9 cellular contexts compared by ENCODE assay signal in the genomic region with DNA sequence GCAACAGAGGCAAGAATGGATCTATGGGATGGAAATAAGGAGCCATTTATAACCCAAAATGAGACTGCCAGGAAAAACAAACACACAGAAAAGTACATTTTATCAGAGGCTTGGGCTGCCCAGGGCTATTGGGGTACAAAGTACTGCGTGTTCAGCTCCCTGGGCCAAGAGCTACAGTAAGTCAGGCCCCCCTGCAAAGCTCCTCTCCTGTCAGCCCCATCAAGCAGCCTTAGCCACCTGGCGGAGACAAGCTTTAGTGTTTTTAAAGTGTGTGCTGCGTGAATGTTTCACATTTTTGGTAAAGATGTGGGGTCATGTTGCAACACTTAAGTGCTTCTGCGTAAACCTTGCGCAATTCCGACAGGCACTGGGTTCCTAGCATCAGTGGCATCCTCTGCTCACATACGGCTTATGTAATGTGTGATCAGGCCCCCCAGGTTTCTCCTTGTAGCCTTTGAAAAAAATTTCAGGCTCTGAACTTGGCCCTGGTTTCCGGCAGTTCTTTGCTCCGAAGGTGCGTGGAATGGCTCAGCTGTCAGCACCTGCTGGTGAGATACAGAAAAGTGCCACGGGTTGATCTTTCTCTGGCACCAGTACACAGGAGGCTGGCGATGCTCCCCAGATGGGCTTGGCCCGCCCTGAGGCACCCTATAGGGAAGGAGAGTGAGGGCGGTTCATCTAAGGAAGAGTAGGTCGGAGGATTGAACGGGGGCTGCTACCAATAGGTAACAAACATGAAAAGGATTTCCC.
DNase-seq lines count a peak whose midpoint lies in the region; ATAC-seq and TF ChIP-seq lines count a peak whose summit lies in the region.
"Had no signal": no experiment of that assay in that cellular context is flagged by ENCODE, and none has a peak within 500 bp of the region (broad histone marks: within the 10 kb centered on the region; RNA-seq: fewer than 3 reads in every experiment).

No MANE protein-coding gene starts in this region.

- no CpG with 5 or more reads among the region's 16 CpGs for WGBS in H9 (ENCODE audit: extremely low coverage, insufficient read length, low lambda C conversion rate)

- H3K23me2 ChIP-seq in H9 (ENCODE audit: insufficient read length, low read depth, low read length, poor library complexity, severe bottlenecking), result no peaks in the 10 kb centered on the region

- no peak overlapping the region for H2BK12ac ChIP-seq in H9 (ENCODE audit: insufficient read length, low read depth, low read length)

- no peaks in the 10 kb centered on the region for H3K27me3 ChIP-seq in H9 (ENCODE audit: insufficient read depth, low read length)
- H3K27me3 ChIP-seq: SJSA1 had no signal

- H3K9ac ChIP-seq in H9 (ENCODE audit: extremely low read depth, insufficient read length, low read length), result no peak overlapping the region

- no peaks in the 10 kb centered on the region for H3K9me3 ChIP-seq in H9 (ENCODE audit: control insufficient read depth, low read depth, low read length)
- H3K9me3 ChIP-seq: SJSA1 had no signal

- H2BK15ac ChIP-seq in H9 (ENCODE audit: low read depth, low read length), result no peak overlapping the region

- H2BK120ac ChIP-seq in H9 (ENCODE audit: low read depth, low read length, poor library complexity, severe bottlenecking), result no peak overlapping the region

- TF ChIP-seq CTCF in H9 (conservative IDR thresholded peaks at IDR 0.05), result peak; percentile 43; the same call in 2 of the 3 replicates
- peak; percentile 68 for TF ChIP-seq CTCF in RWPE1 (conservative IDR thresholded peaks at IDR 0.05; ENCODE audit: low read depth)

- no peak overlapping the region for H2BK20ac ChIP-seq in H9 (ENCODE audit: low read depth, low read length, poor library complexity, severe bottlenecking)

- H2AFZ ChIP-seq in H9 (ENCODE audit: low read length), result no peak overlapping the region

- no peak overlapping the region for H4K5ac ChIP-seq in H9 (ENCODE audit: insufficient read length, low read depth, low read length)

- H3K23ac ChIP-seq in H9 (ENCODE audit: insufficient read length, low read depth, low read length), result no peak overlapping the region

- H3K27ac ChIP-seq in H9 (ENCODE audit: insufficient read length, low read depth, low read length), result no peak overlapping the region
- peak overlapping the region; percentile 82 for H3K27ac ChIP-seq in RWPE1
- H3K27ac ChIP-seq in caudate nucleus (ENCODE audit: low read depth, low read length), result no peak overlapping the region
- H3K27ac ChIP-seq: SJSA1 had no signal

- intact Hi-C loops in Right ventricle myocardium superior (cut with DNase I), result loop anchor here (2.0 to 10.0 kb wide), 4 partner anchors 47 to 140 kb away; no protein-coding TSS in a partner anchor

- H3K9me3 Mint-ChIP-seq in H9, result no peaks in the 10 kb centered on the region
- H3K9me3 Mint-ChIP-seq in stimulated activated naive B cell treated with anti-CD40 and anti-IgM and Interleukin-4, amounts not matched to agents 10 μg/mL and 1 μg/mL and 100 μg/mL, for 72 hours, result peaks cover 0 to 1% of the 10 kb centered on the region in 2 donors

- no peaks in the 10 kb centered on the region for H3K79me2 ChIP-seq in H9 (ENCODE audit: insufficient read depth, low read length)

- no peaks in the 10 kb centered on the region for H4K20me1 ChIP-seq in H9 (ENCODE audit: control insufficient read depth, insufficient read depth, insufficient read length)

- no peak overlapping the region for H2BK5ac ChIP-seq in H9 (ENCODE audit: insufficient read length, low read length)

- no peaks in the 10 kb centered on the region for H3K4me1 ChIP-seq in H9 (ENCODE audit: insufficient read depth, low read length)

- no peak overlapping the region for H3K4ac ChIP-seq in H9 (ENCODE audit: low read depth, low read length)

- no peaks in the 10 kb centered on the region for H3K79me1 ChIP-seq in H9 (ENCODE audit: insufficient read depth, low read depth, low read length, poor library complexity, severe bottlenecking)

- H4K8ac ChIP-seq in H9 (replicated peaks; ENCODE audit: insufficient read length, low read depth, low read length), result no peak overlapping the region

- no peaks in the 10 kb centered on the region for H3K36me3 Mint-ChIP-seq in H9 (ENCODE audit: insufficient read depth in 1 of 3, low read depth in 3 of 3)
- H3K36me3 Mint-ChIP-seq in stimulated activated naive B cell treated with anti-CD40 and anti-IgM and Interleukin-4, amounts not matched to agents 10 μg/mL and 1 μg/mL and 100 μg/mL, for 72 hours, result peaks cover 0 to 2% of the 10 kb centered on the region in 2 donors

- DNase-seq in H9 (peak; percentile 55), RWPE1 (ENCODE audit: low spot score) (peak; percentile 60), Right ventricle myocardium superior (peak; percentile 83), skeletal muscle cell (ENCODE audit: low read depth) (peak; percentile 98), caudate nucleus (lab: John Stamatoyannopoulos, UW) (no peak), NCI-H526 (lab: John Stamatoyannopoulos, UW) (no peak)
- no peak for DNase-seq in stimulated activated naive B cell treated with anti-CD40 and anti-IgM and Interleukin-4, amounts not matched to agents 10 μg/mL and 1 μg/mL and 100 μg/mL, for 72 hours
- no peak for DNase-seq in activated naive CD4-positive, alpha-beta T cell (lab: John Stamatoyannopoulos, UW)

- no peak overlapping the region for H3K4me2 ChIP-seq in H9 (ENCODE audit: insufficient read depth, insufficient read length, low read length)

- no peak overlapping the region for H3K27ac Mint-ChIP-seq in H9
- no peak overlapping the region for H3K27ac Mint-ChIP-seq in stimulated activated naive B cell treated with anti-CD40 and anti-IgM and Interleukin-4, amounts not matched to agents 10 μg/mL and 1 μg/mL and 100 μg/mL, for 72 hours

- no peak overlapping the region for H4K91ac ChIP-seq in H9 (ENCODE audit: insufficient read length, low read depth, low read length)

- no peak overlapping the region for H2AK5ac ChIP-seq in H9 (ENCODE audit: insufficient read length, low read length)

- no peak overlapping the region for H3K18ac ChIP-seq in H9 (ENCODE audit: insufficient read length, low read depth, low read length)

- peak; percentile 91 for ATAC-seq in Right ventricle myocardium superior (ENCODE audit: poor library complexity)
- no peak for ATAC-seq in stimulated activated naive B cell treated with anti-CD40 and anti-IgM and Interleukin-4, amounts not matched to agents 10 μg/mL and 1 μg/mL and 100 μg/mL, for 72 hours (replicated peaks)

- H3T11ph ChIP-seq in H9 (ENCODE audit: low read length), result no peak overlapping the region

- H3K4me1 Mint-ChIP-seq in H9, result peaks cover 3 to 4% of the 10 kb centered on the region in 2 experiments; a peak in 3 of 4 replicates
- H3K4me1 Mint-ChIP-seq in stimulated activated naive B cell treated with anti-CD40 and anti-IgM and Interleukin-4, amounts not matched to agents 10 μg/mL and 1 μg/mL and 100 μg/mL, for 72 hours, result peaks cover 21 to 28% of the 10 kb centered on the region in 2 donors

- no peak overlapping the region for H3K14ac ChIP-seq in H9 (ENCODE audit: insufficient read depth, low read length)

- no peak overlapping the region for H3K56ac ChIP-seq in H9 (ENCODE audit: insufficient read length, low read depth, low read length)

- POLR2A ChIA-PET in RWPE1 (lab: Yijun Ruan, JAX; ENCODE audit: low non-redundant PET), result no interaction called here

- H3K27me3 Mint-ChIP-seq in H9 (ENCODE audit: low read depth), result no peaks in the 10 kb centered on the region
- no peaks in the 10 kb centered on the region for H3K27me3 Mint-ChIP-seq in stimulated activated naive B cell treated with anti-CD40 and anti-IgM and Interleukin-4, amounts not matched to agents 10 μg/mL and 1 μg/mL and 100 μg/mL, for 72 hours

- no peak overlapping the region for H3K4me3 ChIP-seq in skeletal muscle cell (ENCODE audit: low read depth, low read length)
- H3K4me3 ChIP-seq: SJSA1 had no signal

- H3K4me3 Mint-ChIP-seq in H9, result no peak overlapping the region
- H3K4me3 Mint-ChIP-seq in stimulated activated naive B cell treated with anti-CD40 and anti-IgM and Interleukin-4, amounts not matched to agents 10 μg/mL and 1 μg/mL and 100 μg/mL, for 72 hours, result no peak overlapping the region

- CTCF ChIA-PET in RWPE1 (lab: Yijun Ruan, JAX), result interaction anchor here (0.6 to 1.8 kb wide), 11 partner anchors 10 to 389 kb away, joined by 3 to 7 read pairs (median 4); no protein-coding TSS in a partner anchor

Comparison
In these comparisons a context has a peak if more than half of its experiments do, and no peak if none do; other contexts are left out.
1. DNase-seq: peak in H9 (single experiment), RWPE1 (single experiment), Right ventricle myocardium superior (single experiment) and skeletal muscle cell (single experiment); none in stimulated activated naive B cell treated with anti-CD40 and anti-IgM and Interleukin-4, amounts not matched to agents 10 μg/mL and 1 μg/mL and 100 μg/mL, for 72 hours (single experiment), activated naive CD4-positive, alpha-beta T cell (0 of 4), caudate nucleus (0 of 61) and NCI-H526 (0 of 2).